Comparison of ENCODE assay signal across 8 cellular contexts in genomic region chr10:96370575-96371157, GRCh38. TPM values are rescaled to one million over a fixed set of nuclear protein-coding genes. Genes with fewer than 3 reads are reported as not detected.
DNase-seq lines count a peak whose midpoint lies in the region; ATAC-seq and TF ChIP-seq lines count a peak whose summit lies in the region.

No MANE protein-coding gene starts in this region.

- no peaks in the 10 kb centered on the region for H3K36me3 ChIP-seq in heart left ventricle

- peak; percentile 76 to 87 (median 80) for TF ChIP-seq CTCF in heart left ventricle (IDR thresholded peaks at IDR 0.05)

- 35 to 61% (median 36%) methylated on average over 9 to 16 of the region's 16 CpGs for WGBS in heart left ventricle, 4 donors

- DNase-seq in Caki2 (ENCODE audit: low read depth) (peak; percentile 45), HS-5 (ENCODE audit: low read depth) (peak; percentile 15), RPMI8226 (peak; percentile 44), heart left ventricle (peak in 2 of 5 donors; percentile 40 to 41), renal cortical epithelial cell (ENCODE audit: low read depth) (peak; percentile 36), GOT3 (lab: John Stamatoyannopoulos, UW) (no peak)
- peak; percentile 38 for DNase-seq in activated naive CD4-positive, alpha-beta T cell treated with anti-CD3 and anti-CD28 coated beads, Interleukin-2, amount 50 U/mL, for 16 hours

- in situ Hi-C loops in Caki2 (cut with HindIII; ENCODE audit: low pct_unique_long_range_greater_than_20kb, low sequenced_read_pairs), result no loop called here

- TF ChIP-seq POLR2A in heart left ventricle (IDR thresholded peaks at IDR 0.05), result no peak

- ATAC-seq in heart left ventricle (peak in 1 of 4 donors; percentile 20), HG03439 (IDR thresholded peaks at IDR 0.05; ENCODE audit: unreplicated experiment) (no peak)

- peaks cover 0 to 22% (median 4%) of the 10 kb centered on the region in 12 donors for H3K4me1 ChIP-seq in heart left ventricle

- H3K4me3 ChIP-seq in heart left ventricle, result no peak overlapping the region

- H3K27ac ChIP-seq in heart left ventricle, result no peak overlapping the region

- intact Hi-C loops in heart left ventricle (cut with DNase I), result loop anchor here in 5 of 10 donors (10.0 kb wide), 4 partner anchors 374 to 664 kb away; partner anchors contain the start of gene LCOR (in 3 of the 5)

- no peaks in the 10 kb centered on the region for H3K9me3 ChIP-seq in heart left ventricle

- H3K27me3 ChIP-seq in heart left ventricle, result no peaks in the 10 kb centered on the region

RNA-seq across cellular contexts. Expression of gene OPALIN, which starts 11.9 kb away (rescaled TPM):
- total RNA-seq in Caki2 (2014; rRNA removed; shearing (Covaris generic); ENCODE audit: low replicate concordance), result not detected in 2 replicates
- under 1 TPM in 1 of 9 donors, not detected in 8; 0.16 TPM for total RNA-seq in heart left ventricle
- polyA plus RNA-seq in heart left ventricle, result not detected
- 0.05 TPM in 1 of 2 replicates, not detected in the other for total RNA-seq in renal cortical epithelial cell
